17 cellular contexts compared by ENCODE assay signal in the genomic region with DNA sequence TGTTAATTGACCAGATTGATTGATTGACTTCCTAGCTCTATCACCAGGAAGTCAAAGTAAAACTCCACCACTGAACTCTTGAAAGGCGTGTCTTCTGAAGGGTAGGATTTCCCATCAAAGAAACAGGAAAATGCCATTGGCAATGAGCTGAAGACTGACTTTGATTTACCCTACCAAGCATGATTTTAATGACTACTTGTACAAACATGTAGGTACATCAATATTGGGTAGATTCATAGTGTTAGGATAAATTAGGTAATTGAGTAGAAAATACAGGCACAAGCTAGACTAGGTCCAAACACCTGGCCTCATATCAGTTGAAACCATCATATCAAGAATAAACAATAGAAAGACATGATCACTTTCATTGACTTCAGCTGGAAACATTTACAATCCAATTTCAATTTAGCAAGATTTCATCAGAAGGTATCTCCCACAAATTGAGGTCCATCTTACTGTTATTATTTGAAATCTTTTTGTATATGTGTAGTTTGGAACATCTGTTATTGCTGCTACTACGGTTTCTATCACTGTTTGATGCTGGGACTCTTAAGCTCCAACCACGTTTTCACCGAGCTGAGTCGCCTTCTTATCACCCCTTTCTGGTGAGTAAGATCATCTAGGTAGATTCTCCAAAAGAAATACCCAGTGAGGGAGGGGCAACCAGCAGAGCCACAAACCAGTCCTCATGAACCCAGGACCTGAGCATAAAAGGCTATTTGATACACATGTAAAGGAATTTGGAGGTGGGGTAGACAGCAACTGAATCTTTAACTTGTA. TPM values are rescaled to one million over a fixed set of nuclear protein-coding genes. Genes with fewer than 3 reads are reported as not detected.
DNase-seq lines count a peak whose midpoint lies in the region; ATAC-seq and TF ChIP-seq lines count a peak whose summit lies in the region.
"Had no signal": no experiment of that assay in that cellular context is flagged by ENCODE, and none has a peak within 500 bp of the region (broad histone marks: within the 10 kb centered on the region; RNA-seq: fewer than 3 reads in every experiment).

No MANE protein-coding gene starts in this region.

- H3K36me3 ChIP-seq in adipocyte (ENCODE audit: control insufficient read depth, insufficient read depth, low read length, severe bottlenecking) (no peaks in the 10 kb centered on the region), uterus (no peaks in the 10 kb centered on the region)

- no peaks in the 10 kb centered on the region for H3K9me3 Mint-ChIP-seq in natural killer cell treated with Interleukin-12 subunit alpha and Interleukin-12 subunit beta and Interleukin-15 and Interleukin-18, amount 100 ng/mL, for 72 hours
- H3K9me3 Mint-ChIP-seq in natural killer cell, result no peaks in the 10 kb centered on the region

- no peak for DNase-seq in natural killer cell treated with Interleukin-12 subunit alpha and Interleukin-12 subunit beta and Interleukin-15 and Interleukin-18, amount 100 ng/mL, for 72 hours (ENCODE audit: low spot score)
- no peak for DNase-seq in natural killer cell
- no peak for DNase-seq in adipocyte (ENCODE audit: low read depth)
- peak; percentile 55 for DNase-seq in iris pigment epithelial cell (ENCODE audit: low read depth)
- no peak for DNase-seq in uterus
- no peak for DNase-seq in KG1 (lab: John Stamatoyannopoulos, UW)
- DNase-seq: C1 segment of cervical spinal cord; NCI-H1105; NCI-H526 treated with DMSO at 0.1 percent for 48 hours; stimulated activated CD4-positive, alpha-beta T cell treated with anti-CD3 and anti-CD28 coated beads, Interleukin-4, amount 100 ng/mL, for 4 hours had no signal

- no peak for TF ChIP-seq POLR2A in uterus (IDR thresholded peaks at IDR 0.05)

- H3K4me3 Mint-ChIP-seq in natural killer cell treated with Interleukin-12 subunit alpha and Interleukin-12 subunit beta and Interleukin-15 and Interleukin-18, amount 100 ng/mL, for 72 hours, result peak overlapping the region; percentile 55
- no peak overlapping the region for H3K4me3 Mint-ChIP-seq in natural killer cell
- H3K4me3 Mint-ChIP-seq: brain had no signal

- H3K4me1 ChIP-seq in adipocyte (ENCODE audit: control insufficient read depth, insufficient read depth, low read length) (peaks cover 46% of the 10 kb centered on the region), uterus (no peaks in the 10 kb centered on the region)

- no peaks in the 10 kb centered on the region for H3K9me3 ChIP-seq in adipocyte (ENCODE audit: control insufficient read depth, low read length)
- no peaks in the 10 kb centered on the region for H3K9me3 ChIP-seq in uterus

- H3K27me3 ChIP-seq in adipocyte (replicated peaks; ENCODE audit: control insufficient read depth, insufficient read depth, low read length) (no peaks in the 10 kb centered on the region), uterus (no peaks in the 10 kb centered on the region)

- TF ChIP-seq CTCF in natural killer cell (IDR thresholded peaks at IDR 0.05) (no peak), uterus (IDR thresholded peaks at IDR 0.05) (no peak)

- H3K4me1 Mint-ChIP-seq in natural killer cell treated with Interleukin-12 subunit alpha and Interleukin-12 subunit beta and Interleukin-15 and Interleukin-18, amount 100 ng/mL, for 72 hours (ENCODE audit: low read depth in 2 of 2), result peaks cover 41 to 46% of the 10 kb centered on the region in 2 donors
- H3K4me1 Mint-ChIP-seq in natural killer cell, result peaks cover 6% of the 10 kb centered on the region in 2 donors

- peak; percentile 58 to 73 for ATAC-seq in natural killer cell treated with Interleukin-12 subunit alpha and Interleukin-12 subunit beta and Interleukin-15 and Interleukin-18, amount 100 ng/mL, for 72 hours
- ATAC-seq in natural killer cell (no peak), GM21619 (IDR thresholded peaks at IDR 0.05; ENCODE audit: unreplicated experiment) (no peak), HG02642 (IDR thresholded peaks at IDR 0.05; ENCODE audit: poor library complexity, unreplicated experiment) (no peak)

- H3K36me3 Mint-ChIP-seq in natural killer cell treated with Interleukin-12 subunit alpha and Interleukin-12 subunit beta and Interleukin-15 and Interleukin-18, amount 100 ng/mL, for 72 hours, result peaks cover 4% of the 10 kb centered on the region
- no peaks in the 10 kb centered on the region for H3K36me3 Mint-ChIP-seq in natural killer cell
- H3K36me3 Mint-ChIP-seq: brain had no signal

- peak overlapping the region; percentile 53 to 82 for H3K27ac ChIP-seq in uterus

- peak overlapping the region; percentile 59 for H3K9ac ChIP-seq in adipocyte (ENCODE audit: low read length)

- intact Hi-C loops in natural killer cell (cut with micrococcal nuclease) (no loop called here), uterus (cut with DNase I; ENCODE audit: low total_unique reads) (no loop called here)

- H3K27ac Mint-ChIP-seq in natural killer cell treated with Interleukin-12 subunit alpha and Interleukin-12 subunit beta and Interleukin-15 and Interleukin-18, amount 100 ng/mL, for 72 hours, result peak overlapping the region; percentile 47 to 82
- no peak overlapping the region for H3K27ac Mint-ChIP-seq in natural killer cell
- H3K27ac Mint-ChIP-seq: progenitor cell of endocrine pancreas had no signal

- H3K4me3 ChIP-seq in adipocyte (ENCODE audit: low read length) (peak overlapping the region; percentile 17), uterus (no peak overlapping the region)

- H3K27me3 Mint-ChIP-seq in natural killer cell treated with Interleukin-12 subunit alpha and Interleukin-12 subunit beta and Interleukin-15 and Interleukin-18, amount 100 ng/mL, for 72 hours, result peaks cover 0 to 13% of the 10 kb centered on the region in 2 donors
- peaks cover 0 to 23% of the 10 kb centered on the region in 2 donors for H3K27me3 Mint-ChIP-seq in natural killer cell (ENCODE audit: low read depth in 2 of 2)
- H3K27me3 Mint-ChIP-seq: brain, progenitor cell of endocrine pancreas had no signal

RNA-seq across cellular contexts. Expression of a gene that starts 53.4 kb away (rescaled TPM):
- total RNA-seq in natural killer cell treated with Interleukin-12 subunit alpha and Interleukin-12 subunit beta and Interleukin-15 and Interleukin-18, amount 100 ng/mL, for 72 hours, result not detected
- total RNA-seq in natural killer cell (not detected), uterus (not detected)
- total RNA-seq: H4, HT1080, progenitor cell of endocrine pancreas, subcutaneous adipose tissue had no signal

Comparison
In these comparisons a context has a peak if more than half of its experiments do, and no peak if none do; other contexts are left out.
1. ATAC-seq: peak in natural killer cell treated with Interleukin-12 subunit alpha and Interleukin-12 subunit beta and Interleukin-15 and Interleukin-18, amount 100 ng/mL, for 72 hours (2 of 2); none in natural killer cell (0 of 3), GM21619 (single experiment) and HG02642 (single experiment).
2. H3K27ac Mint-ChIP-seq: peak in natural killer cell treated with Interleukin-12 subunit alpha and Interleukin-12 subunit beta and Interleukin-15 and Interleukin-18, amount 100 ng/mL, for 72 hours (2 of 2); none in natural killer cell (0 of 2).